In genomic region chr7:26291699-26292538, GRCh38 we compare ENCODE assay signal across 7 cellular contexts. TPM values are rescaled to one million over a fixed set of nuclear protein-coding genes. Genes with fewer than 3 reads are reported as not detected.
DNase-seq lines count a peak whose midpoint lies in the region; ATAC-seq and TF ChIP-seq lines count a peak whose summit lies in the region.

A gene with protein sequence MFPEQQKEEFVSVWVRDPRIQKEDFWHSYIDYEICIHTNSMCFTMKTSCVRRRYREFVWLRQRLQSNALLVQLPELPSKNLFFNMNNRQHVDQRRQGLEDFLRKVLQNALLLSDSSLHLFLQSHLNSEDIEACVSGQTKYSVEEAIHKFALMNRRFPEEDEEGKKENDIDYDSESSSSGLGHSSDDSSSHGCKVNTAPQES (plus strand): TSS chr7:26291862. CDS start chr7:26346443, 54,581 bp downstream.

- H3K27me3 ChIP-seq in dorsolateral prefrontal cortex = peaks cover 0 to 4% (median 0%) of the 10 kb centered on the region in 45 donors

- peaks cover 13% of the 10 kb centered on the region for H3K36me3 Mint-ChIP-seq in activated CD4-positive, alpha-beta T cell treated with anti-CD3 and anti-CD28 coated beads, Interleukin-2, amount 10 ng/mL, durations not matched to agents 24 days and 14 days (ENCODE audit: low read depth)

- peak within 1 kb of the TSS in 48 of 59 donors; percentile 1 to 86 (median 69) for H3K27ac ChIP-seq in dorsolateral prefrontal cortex

- peak in 22 of 56 donors; percentile 5 to 45 (median 25) for TF ChIP-seq CTCF in dorsolateral prefrontal cortex (IDR thresholded peaks at IDR 0.05 in 54 of 56, conservative IDR thresholded peaks at IDR 0.05 in 2 of 56; ENCODE audit: low read depth in 1 of 56, partially characterized antibody in 56 of 56)

- H3K4me3 Mint-ChIP-seq in activated CD4-positive, alpha-beta T cell treated with anti-CD3 and anti-CD28 coated beads, Interleukin-2, amount 10 ng/mL, durations not matched to agents 24 days and 14 days = peak within 1 kb of the TSS; percentile 98

- intact Hi-C loops in activated CD4-positive, alpha-beta T cell treated with anti-CD3 and anti-CD28 coated beads, Interleukin-2, amount 10 ng/mL, durations not matched to agents 24 days and 14 days (cut with micrococcal nuclease) = loop anchor here (5.0 kb wide), 2 partner anchors 45 to 200 kb away; no protein-coding TSS in a partner anchor
- intact Hi-C loops in dorsolateral prefrontal cortex (cut with DNase I) = loop anchor here (2.0 to 10.0 kb wide), 2 partner anchors 87 to 91 kb away; partner anchors contain the start of genes CBX3 (in 2 of the 2) and HNRNPA2B1 (in 2 of the 2)

- peaks cover 32% of the 10 kb centered on the region for H3K4me1 Mint-ChIP-seq in activated CD4-positive, alpha-beta T cell treated with anti-CD3 and anti-CD28 coated beads, Interleukin-2, amount 10 ng/mL, durations not matched to agents 24 days and 14 days

- DNase-seq in NCI-H2171 treated with DMSO at 0.1 percent for 48 hours (lab: John Stamatoyannopoulos, UW) (peak; percentile 80), dorsolateral prefrontal cortex (peak in 8 of 10 donors; percentile 28 to 76 (median 53)), mesenteric fat pad (ENCODE audit: low spot score) (no peak)
- peak; percentile 92 for DNase-seq in activated CD4-positive, alpha-beta T cell treated with anti-CD3 and anti-CD28 coated beads, Interleukin-2, amount 10 ng/mL, durations not matched to agents 24 days and 14 days
- DNase-seq in stimulated activated CD8-positive, alpha-beta memory T cell treated with anti-CD3 and anti-CD28 coated beads, Interleukin-15, amount 100 ng/mL, for 4 hours (ENCODE audit: low read depth in 2 of 2) = peak; percentile 43 to 47

- peak; percentile 52 for ATAC-seq in GM18858 (IDR thresholded peaks at IDR 0.05; ENCODE audit: unreplicated experiment)
- peak; percentile 70 for ATAC-seq in HG03064 (IDR thresholded peaks at IDR 0.05; ENCODE audit: low read depth, unreplicated experiment)

- no peaks in the 10 kb centered on the region for H3K9me3 Mint-ChIP-seq in activated CD4-positive, alpha-beta T cell treated with anti-CD3 and anti-CD28 coated beads, Interleukin-2, amount 10 ng/mL, durations not matched to agents 24 days and 14 days

- H3K27me3 Mint-ChIP-seq in activated CD4-positive, alpha-beta T cell treated with anti-CD3 and anti-CD28 coated beads, Interleukin-2, amount 10 ng/mL, durations not matched to agents 24 days and 14 days = peaks cover 4% of the 10 kb centered on the region

- H3K4me3 ChIP-seq in dorsolateral prefrontal cortex = peak within 1 kb of the TSS; percentile 38 to 86 (median 70)

- H3K27ac Mint-ChIP-seq in activated CD4-positive, alpha-beta T cell treated with anti-CD3 and anti-CD28 coated beads, Interleukin-2, amount 10 ng/mL, durations not matched to agents 24 days and 14 days = peak within 1 kb of the TSS; percentile 91

RNA-seq across cellular contexts. Expression of the gene that starts here (rescaled TPM):
- 40.1 and 42.1 TPM in 2 replicates for total RNA-seq in activated CD4-positive, alpha-beta T cell treated with anti-CD3 and anti-CD28 coated beads, Interleukin-2, amount 10 ng/mL, durations not matched to agents 24 days and 14 days
- total RNA-seq in dorsolateral prefrontal cortex (100 to 1,000 TPM in 40 of 120 experiments, 10 to 100 TPM in 80; 12.4 to 140 (median 89.4) TPM), mesenteric fat pad (52.8 TPM)
